In the genomic region with DNA sequence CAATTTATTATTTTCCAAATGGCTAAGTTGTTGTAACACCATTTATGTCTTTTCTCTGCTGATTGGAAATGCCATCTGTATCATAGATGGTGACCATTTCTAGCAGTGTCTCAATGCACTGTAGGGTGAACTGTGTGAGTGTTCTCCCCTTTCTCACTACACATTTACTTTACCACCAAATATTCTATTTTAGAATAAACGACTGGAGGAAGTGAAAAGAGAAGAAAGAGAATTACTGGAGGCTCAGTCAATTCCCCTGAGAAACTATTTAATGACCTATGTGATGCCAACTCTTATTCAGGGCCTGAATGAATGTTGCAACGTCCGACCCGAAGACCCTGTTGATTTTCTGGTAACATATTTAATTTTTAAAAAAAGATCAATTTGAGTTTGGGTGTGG, we compare ENCODE assay signal across 17 cellular contexts. TPM values are rescaled to one million over a fixed set of nuclear protein-coding genes. Genes with fewer than 3 reads are reported as not detected.
DNase-seq lines count a peak whose midpoint lies in the region; ATAC-seq and TF ChIP-seq lines count a peak whose summit lies in the region.
"Had no signal": no experiment of that assay in that cellular context is flagged by ENCODE, and none has a peak within 500 bp of the region (broad histone marks: within the 10 kb centered on the region; RNA-seq: fewer than 3 reads in every experiment).

No MANE protein-coding gene starts in this region.

- CTCF ChIA-PET in activated B cell treated with CpG ODN at 0.5 μM for 24 hours (lab: Charles Lee) = no interaction called here

- no peak for TF ChIP-seq CTCF in activated B cell treated with CpG ODN at 0.5 μM for 24 hours (IDR thresholded peaks at IDR 0.05)

- H3K36me3 Mint-ChIP-seq in activated B cell treated with CpG ODN at 0.5 μM for 24 hours (ENCODE audit: low read depth) = no peaks in the 10 kb centered on the region

- intact Hi-C loops in activated B cell treated with CpG ODN at 0.5 μM for 24 hours (cut with micrococcal nuclease) = loop anchor here (2.0 kb wide), 1 partner anchor 16 kb away; the partner anchor contains the start of gene PAPOLA

- peak overlapping the region; percentile 59 for H3K27ac Mint-ChIP-seq in activated B cell treated with CpG ODN at 0.5 μM for 24 hours
- H3K27ac Mint-ChIP-seq: activated CD4-positive, alpha-beta memory T cell treated with anti-CD3 and anti-CD28 coated beads, Interleukin-2, amount 10 ng/mL, durations not matched to agents 7 days and 5 days; activated T-helper 1 cell treated with anti-CD3 and anti-CD28 coated beads, Interleukin-12 subunit alpha, Interleukin-12 subunit beta, Interleukin-2, Interleukin-4 antibody, amounts not matched to agents 30 ng/mL and 10 ng/mL and 1 ng/mL, durations not matched to agents 14 hours and 24 hours and 36 hours had no signal

- ATAC-seq in GM18517 (IDR thresholded peaks at IDR 0.05; ENCODE audit: unreplicated experiment) (peak; percentile 78), GM21526 (IDR thresholded peaks at IDR 0.05; ENCODE audit: low FRiP score, unreplicated experiment) (peak; percentile 46), HG03159 (IDR thresholded peaks at IDR 0.05; ENCODE audit: unreplicated experiment) (peak; percentile 63), activated B cell treated with CpG ODN at 0.5 μM for 24 hours (ENCODE audit: low read depth) (peak; percentile 84), HG02798 (IDR thresholded peaks at IDR 0.05; ENCODE audit: poor library complexity, unreplicated experiment) (no peak)

- POLR2A ChIA-PET in activated B cell treated with CpG ODN at 0.5 μM for 24 hours (lab: Charles Lee) = no interaction called here

- H3K9me3 Mint-ChIP-seq in activated B cell treated with CpG ODN at 0.5 μM for 24 hours = no peaks in the 10 kb centered on the region
- H3K9me3 Mint-ChIP-seq: activated CD4-positive, alpha-beta memory T cell treated with anti-CD3 and anti-CD28 coated beads, Interleukin-2, amount 10 ng/mL, durations not matched to agents 7 days and 5 days; activated T-helper 1 cell treated with anti-CD3 and anti-CD28 coated beads, Interleukin-12 subunit alpha, Interleukin-12 subunit beta, Interleukin-2, Interleukin-4 antibody, amounts not matched to agents 30 ng/mL and 10 ng/mL and 1 ng/mL, durations not matched to agents 14 hours and 24 hours and 36 hours had no signal

- DNase-seq in activated B cell treated with CpG ODN at 0.5 μM for 24 hours (no peak), OCI-M2 (lab: John Stamatoyannopoulos, UW; ENCODE audit: unreplicated experiment) (no peak)
- DNase-seq in stimulated activated naive CD4-positive, alpha-beta T cell treated with Interleukin-2 at 50 U/mL for 16 hours (lab: John Stamatoyannopoulos, UW) = no peak
- DNase-seq in central memory CD4-positive, alpha-beta T cell = no peak
- DNase-seq: activated CD4-positive, alpha-beta memory T cell treated with anti-CD3 and anti-CD28 coated beads, Interleukin-2, amount 10 ng/mL, durations not matched to agents 7 days and 5 days; dorsolateral prefrontal cortex; esophagus squamous epithelium; glutamatergic neuron; NCI-H2029; NCI-H526; stimulated activated CD4-positive, alpha-beta T cell treated with anti-CD3 and anti-CD28 coated beads, Interleukin-4, amount 100 ng/mL, for 24 hours; trophoblast cell had no signal

- no peaks in the 10 kb centered on the region for H3K27me3 Mint-ChIP-seq in activated B cell treated with CpG ODN at 0.5 μM for 24 hours

- H3K4me3 Mint-ChIP-seq in activated B cell treated with CpG ODN at 0.5 μM for 24 hours = peak overlapping the region; percentile 24
- H3K4me3 Mint-ChIP-seq: activated CD4-positive, alpha-beta memory T cell treated with anti-CD3 and anti-CD28 coated beads, Interleukin-2, amount 10 ng/mL, durations not matched to agents 7 days and 5 days; activated T-helper 1 cell treated with anti-CD3 and anti-CD28 coated beads, Interleukin-12 subunit alpha, Interleukin-12 subunit beta, Interleukin-2, Interleukin-4 antibody, amounts not matched to agents 30 ng/mL and 10 ng/mL and 1 ng/mL, durations not matched to agents 14 hours and 24 hours and 36 hours had no signal

- peaks cover 36% of the 10 kb centered on the region for H3K4me1 Mint-ChIP-seq in activated B cell treated with CpG ODN at 0.5 μM for 24 hours
- H3K4me1 Mint-ChIP-seq: activated CD4-positive, alpha-beta memory T cell treated with anti-CD3 and anti-CD28 coated beads, Interleukin-2, amount 10 ng/mL, durations not matched to agents 7 days and 5 days had no signal

RNA-seq across cellular contexts. Expression of gene PAPOLA, which starts 15.5 kb away (rescaled TPM):
- total RNA-seq in activated B cell treated with CpG ODN at 0.5 μM for 24 hours = 205 and 255 TPM in 2 replicates
